In the genomic region with DNA sequence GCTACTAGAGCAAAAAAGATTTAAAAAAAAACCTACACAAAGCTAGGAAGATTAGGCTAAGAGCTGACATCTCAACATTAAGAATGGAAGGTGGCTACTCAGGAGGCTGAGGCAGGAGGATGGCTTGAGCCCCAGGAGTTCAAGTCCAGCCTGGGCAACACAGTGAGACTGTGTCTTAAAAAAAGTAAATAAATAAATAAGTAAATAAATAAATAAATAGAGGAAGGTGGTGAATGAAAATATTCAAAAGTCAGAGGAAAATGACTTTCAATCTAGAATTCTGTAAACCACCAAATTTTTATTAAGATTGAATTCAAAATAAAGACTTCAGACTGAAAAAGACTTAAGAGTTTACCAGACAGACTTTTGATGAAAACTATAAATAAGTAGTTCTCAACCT, we compare ENCODE assay signal across 1 cellular context.
A peak's percentile ranks its signal among the peaks of the same experiment; 100 is the strongest.
TF ChIP-seq lines count a peak whose summit lies in the region.

No MANE protein-coding gene starts in this region.

TF ChIP-seq in HEK293, 187 proteins besides CTCF, POLR2A, EP300 and RAD21 (continued from another document and continues in another):
- TF ChIP-seq ZSCAN5A (tag by site-specific recombination; IDR thresholded peaks at IDR 0.05) (no peak), ZNF521 (tag by site-specific recombination; IDR thresholded peaks at IDR 0.05) (no peak), ZNF670 (tag by site-specific recombination; IDR thresholded peaks at IDR 0.05; ENCODE audit: low read depth) (no peak), ZNF16 (tag by site-specific recombination; IDR thresholded peaks at IDR 0.05; ENCODE audit: low read depth) (no peak), REPIN1 (tag by site-specific recombination; IDR thresholded peaks at IDR 0.05; ENCODE audit: low read depth) (no peak), ZNF426 (tag by site-specific recombination; IDR thresholded peaks at IDR 0.05) (peak; percentile 72), ZNF341 (tag by site-specific recombination; IDR thresholded peaks at IDR 0.05; ENCODE audit: low read depth) (0 out of 2 replicates have a peak, but pooled peaks have one; percentile 24), ZNF776 (tag by site-specific recombination; IDR thresholded peaks at IDR 0.05; ENCODE audit: borderline replicate concordance) (no peak), SETDB1 (IDR thresholded peaks at IDR 0.05; ENCODE audit: insufficient read length, low read length) (no peak), ZBTB7A (tag by site-specific recombination; IDR thresholded peaks at IDR 0.05; ENCODE audit: low read depth) (no peak), ZNF639 (tag by site-specific recombination; IDR thresholded peaks at IDR 0.05) (no peak), KLF16 (tag by site-specific recombination; IDR thresholded peaks at IDR 0.05) (no peak), ZNF138 (tag by site-specific recombination; IDR thresholded peaks at IDR 0.05; ENCODE audit: borderline replicate concordance) (no peak), ZNF302 (tag by site-specific recombination; IDR thresholded peaks at IDR 0.05; ENCODE audit: low read depth) (no peak), ZNF266 (tag by site-specific recombination; IDR thresholded peaks at IDR 0.05; ENCODE audit: low read depth) (0 out of 2 replicates have a peak, but pooled peaks have one; percentile 43), ZNF792 (tag by site-specific recombination; IDR thresholded peaks at IDR 0.05) (no peak), ZNF623 (tag by site-specific recombination; IDR thresholded peaks at IDR 0.05) (peak; percentile 76), ZBTB11 (tag by site-specific recombination; conservative IDR thresholded peaks at IDR 0.05; ENCODE audit: low read depth) (peak; percentile 59), TCF7L2 (IDR thresholded peaks at IDR 0.05; ENCODE audit: borderline replicate concordance, low read depth, low read length) (no peak), ZSCAN4 (tag by site-specific recombination; IDR thresholded peaks at IDR 0.05) (no peak), ZNF292 (tag by site-specific recombination; IDR thresholded peaks at IDR 0.05; ENCODE audit: borderline replicate concordance, low read depth) (no peak), ZNF560 (tag by site-specific recombination; IDR thresholded peaks at IDR 0.05; ENCODE audit: borderline replicate concordance) (peak; percentile 51; the same call in 1 of the 2 replicates), TSHZ1 (tag by site-specific recombination; IDR thresholded peaks at IDR 0.05; ENCODE audit: borderline replicate concordance) (no peak), ZNF114 (tag by site-specific recombination; IDR thresholded peaks at IDR 0.05) (no peak), ZNF449 (tag by site-specific recombination; IDR thresholded peaks at IDR 0.05) (no peak), KLF9 (tag by site-specific recombination; IDR thresholded peaks at IDR 0.05; ENCODE audit: low read depth) (no peak), ZBTB8A (tag by site-specific recombination; IDR thresholded peaks at IDR 0.05) (peak; percentile 42), BCL6B (tag by site-specific recombination; IDR thresholded peaks at IDR 0.05) (no peak), ZNF148 (tag by site-specific recombination; IDR thresholded peaks at IDR 0.05; ENCODE audit: borderline replicate concordance) (no peak), OVOL3 (tag by site-specific recombination; IDR thresholded peaks at IDR 0.05) (no peak), ZNF433 (tag by site-specific recombination; IDR thresholded peaks at IDR 0.05; ENCODE audit: low read depth) (peak; percentile 69; the same call in 1 of the 2 replicates)
- TF ChIP-seq, protein P1, sequence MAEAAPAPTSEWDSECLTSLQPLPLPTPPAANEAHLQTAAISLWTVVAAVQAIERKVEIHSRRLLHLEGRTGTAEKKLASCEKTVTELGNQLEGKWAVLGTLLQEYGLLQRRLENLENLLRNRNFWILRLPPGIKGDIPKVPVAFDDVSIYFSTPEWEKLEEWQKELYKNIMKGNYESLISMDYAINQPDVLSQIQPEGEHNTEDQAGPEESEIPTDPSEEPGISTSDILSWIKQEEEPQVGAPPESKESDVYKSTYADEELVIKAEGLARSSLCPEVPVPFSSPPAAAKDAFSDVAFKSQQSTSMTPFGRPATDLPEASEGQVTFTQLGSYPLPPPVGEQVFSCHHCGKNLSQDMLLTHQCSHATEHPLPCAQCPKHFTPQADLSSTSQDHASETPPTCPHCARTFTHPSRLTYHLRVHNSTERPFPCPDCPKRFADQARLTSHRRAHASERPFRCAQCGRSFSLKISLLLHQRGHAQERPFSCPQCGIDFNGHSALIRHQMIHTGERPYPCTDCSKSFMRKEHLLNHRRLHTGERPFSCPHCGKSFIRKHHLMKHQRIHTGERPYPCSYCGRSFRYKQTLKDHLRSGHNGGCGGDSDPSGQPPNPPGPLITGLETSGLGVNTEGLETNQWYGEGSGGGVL (tag by site-specific recombination; IDR thresholded peaks at IDR 0.05), result no peak
- TF ChIP-seq, protein P2, sequence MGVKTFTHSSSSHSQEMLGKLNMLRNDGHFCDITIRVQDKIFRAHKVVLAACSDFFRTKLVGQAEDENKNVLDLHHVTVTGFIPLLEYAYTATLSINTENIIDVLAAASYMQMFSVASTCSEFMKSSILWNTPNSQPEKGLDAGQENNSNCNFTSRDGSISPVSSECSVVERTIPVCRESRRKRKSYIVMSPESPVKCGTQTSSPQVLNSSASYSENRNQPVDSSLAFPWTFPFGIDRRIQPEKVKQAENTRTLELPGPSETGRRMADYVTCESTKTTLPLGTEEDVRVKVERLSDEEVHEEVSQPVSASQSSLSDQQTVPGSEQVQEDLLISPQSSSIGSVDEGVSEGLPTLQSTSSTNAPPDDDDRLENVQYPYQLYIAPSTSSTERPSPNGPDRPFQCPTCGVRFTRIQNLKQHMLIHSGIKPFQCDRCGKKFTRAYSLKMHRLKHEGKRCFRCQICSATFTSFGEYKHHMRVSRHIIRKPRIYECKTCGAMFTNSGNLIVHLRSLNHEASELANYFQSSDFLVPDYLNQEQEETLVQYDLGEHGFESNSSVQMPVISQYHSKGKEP (tag by site-specific recombination; IDR thresholded peaks at IDR 0.05), result no peak
